In genomic region chrX:57900961-57901360, GRCh38 we compare ENCODE assay signal across 2 cellular contexts.
TF ChIP-seq lines count a peak whose summit lies in the region.

No MANE protein-coding gene starts in this region.

TF ChIP-seq in liver, 16 proteins besides CTCF, POLR2A, EP300 and RAD21:
- TF ChIP-seq RXRA (IDR thresholded peaks at IDR 0.05): peak; percentile 13 to 22
- no peak for TF ChIP-seq EGR1 (IDR thresholded peaks at IDR 0.05; ENCODE audit: low read depth in 2 of 2)
- TF ChIP-seq YY1 (IDR thresholded peaks at IDR 0.05): peak; percentile 23
- peak; percentile 40 to 54 for TF ChIP-seq JUND (IDR thresholded peaks at IDR 0.05)

TF ChIP-seq in HepG2, 621 proteins besides CTCF, POLR2A, EP300 and RAD21:
- TF ChIP-seq SRF (IDR thresholded peaks at IDR 0.05; ENCODE audit: low read depth, low read length) (no peak), SSRP1 (CRISPR knock-in tag; IDR thresholded peaks at IDR 0.05) (no peak)
